In the genomic region with DNA sequence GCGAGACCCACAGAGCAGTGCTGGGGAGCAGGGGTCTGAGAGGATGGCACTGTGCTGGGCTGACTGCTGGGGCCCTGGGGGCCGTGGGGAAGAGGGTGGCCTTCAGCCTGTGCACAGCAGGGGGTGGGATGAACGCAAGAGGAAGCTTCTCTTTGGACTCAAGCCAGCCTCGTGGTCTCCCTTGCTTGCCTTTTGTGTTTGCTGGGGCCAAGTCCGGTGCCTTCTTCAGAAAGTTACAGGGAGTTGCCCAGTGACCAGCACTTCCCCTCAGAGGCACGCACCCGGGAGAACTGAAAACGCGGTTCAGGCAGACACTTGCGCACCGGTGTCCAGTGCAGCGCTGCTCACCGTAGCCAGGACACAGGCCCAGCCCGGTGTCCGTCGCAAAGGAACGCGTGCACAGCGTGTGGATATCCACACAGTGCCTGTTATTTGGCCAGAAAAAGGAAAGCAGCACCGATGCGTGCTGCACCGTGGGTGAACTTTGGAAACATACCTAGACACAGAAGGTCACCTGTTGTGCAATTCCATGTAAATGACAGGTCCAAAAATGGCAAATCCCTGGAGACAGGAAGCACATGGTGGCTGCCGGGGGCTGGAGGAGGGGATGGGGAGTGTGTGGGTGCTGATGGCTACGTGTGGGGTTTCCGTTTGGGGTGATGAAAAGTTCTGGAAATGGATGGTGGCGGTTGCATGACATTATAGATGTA, we compare ENCODE assay signal across 9 cellular contexts. TPM values are rescaled to one million over a fixed set of nuclear protein-coding genes. Genes with fewer than 3 reads are reported as not detected.
A peak's percentile ranks its signal among the peaks of the same experiment; 100 is the strongest.
DNase-seq lines count a peak whose midpoint lies in the region; ATAC-seq and TF ChIP-seq lines count a peak whose summit lies in the region.
"Had no signal": no experiment of that assay in that cellular context is flagged by ENCODE, and none has a peak within 500 bp of the region (broad histone marks: within the 10 kb centered on the region; RNA-seq: fewer than 3 reads in every experiment).

No MANE protein-coding gene starts in this region.

- H3K36me3 ChIP-seq in naive thymus-derived CD4-positive, alpha-beta T cell (ENCODE audit: control insufficient read depth in 2 of 3, insufficient read depth in 3 of 3, low read length in 3 of 3): peaks cover 7 to 25% (median 8%) of the 10 kb centered on the region in 3 experiments
- H3K36me3 ChIP-seq in smooth muscle cell (ENCODE audit: low read depth): peaks cover 5% of the 10 kb centered on the region

- peak overlapping the region; percentile 66 for H3K27ac ChIP-seq in CD4-positive, alpha-beta T cell (ENCODE audit: low read depth, low read length)
- peak overlapping the region; percentile 76 for H3K27ac ChIP-seq in naive thymus-derived CD4-positive, alpha-beta T cell (ENCODE audit: low read depth, low read length)
- H3K27ac ChIP-seq in smooth muscle cell (ENCODE audit: low read depth): no peak overlapping the region

- no peak for TF ChIP-seq CTCF in CD4-positive, alpha-beta T cell (IDR thresholded peaks at IDR 0.05)
- TF ChIP-seq CTCF in smooth muscle cell (IDR thresholded peaks at IDR 0.05; ENCODE audit: borderline replicate concordance, insufficient read depth, poor library complexity, severe bottlenecking): no peak

- ATAC-seq in CD4-positive, alpha-beta T cell (ENCODE audit: poor library complexity): no peak
- peak; percentile 44 for ATAC-seq in naive thymus-derived CD4-positive, alpha-beta T cell
- ATAC-seq in HG03520 (IDR thresholded peaks at IDR 0.05; ENCODE audit: unreplicated experiment) (no peak), GM21529 (IDR thresholded peaks at IDR 0.05; ENCODE audit: unreplicated experiment) (no peak)
- ATAC-seq: HCT116 had no signal

- peaks cover 60% of the 10 kb centered on the region for H3K4me1 Mint-ChIP-seq in CD4-positive, alpha-beta T cell (ENCODE audit: low read depth)
- H3K4me1 Mint-ChIP-seq in naive thymus-derived CD4-positive, alpha-beta T cell: peaks cover 36 to 84% (median 65%) of the 10 kb centered on the region in 7 donors

- H3K4me2 ChIP-seq in smooth muscle cell: no peak overlapping the region

- DNase-seq in CD4-positive, alpha-beta T cell: no peak
- peak; percentile 88 to 90 for DNase-seq in NOMO-1 (lab: John Stamatoyannopoulos, UW; ENCODE audit: unreplicated experiment in 2 of 2)
- DNase-seq in dermis blood vessel endothelial cell: peak; percentile 67
- DNase-seq in naive thymus-derived CD4-positive, alpha-beta T cell: no peak
- no peak for DNase-seq in NCI-H187 (lab: John Stamatoyannopoulos, UW)
- no peak for DNase-seq in smooth muscle cell (lab: John Stamatoyannopoulos, UW; ENCODE audit: unreplicated experiment)

- peaks cover 21% of the 10 kb centered on the region for H3K36me3 Mint-ChIP-seq in CD4-positive, alpha-beta T cell (ENCODE audit: low read depth)
- peaks cover 0 to 11% (median 0%) of the 10 kb centered on the region in 5 donors for H3K36me3 Mint-ChIP-seq in naive thymus-derived CD4-positive, alpha-beta T cell

- no peaks in the 10 kb centered on the region for H3K9me3 ChIP-seq in CD4-positive, alpha-beta T cell (ENCODE audit: control insufficient read depth, low read length)
- H3K9me3 ChIP-seq in naive thymus-derived CD4-positive, alpha-beta T cell (ENCODE audit: control insufficient read depth in 2 of 3, low read length in 3 of 3): no peaks in the 10 kb centered on the region
- H3K9me3 ChIP-seq in smooth muscle cell (replicated peaks; ENCODE audit: low read depth): no peaks in the 10 kb centered on the region

- H3K4me3 Mint-ChIP-seq in CD4-positive, alpha-beta T cell: peak overlapping the region; percentile 69
- peak overlapping the region; percentile 65 to 83 (median 76) for H3K4me3 Mint-ChIP-seq in naive thymus-derived CD4-positive, alpha-beta T cell

- no peaks in the 10 kb centered on the region for H3F3A ChIP-seq in smooth muscle cell (ENCODE audit: low read depth)

- no peaks in the 10 kb centered on the region for H3K27me3 ChIP-seq in CD4-positive, alpha-beta T cell (ENCODE audit: control insufficient read depth, insufficient read depth, low read length)
- no peaks in the 10 kb centered on the region for H3K27me3 ChIP-seq in naive thymus-derived CD4-positive, alpha-beta T cell (ENCODE audit: control insufficient read depth in 2 of 2, insufficient read depth in 2 of 2, low read length in 2 of 2)
- no peaks in the 10 kb centered on the region for H3K27me3 ChIP-seq in smooth muscle cell (ENCODE audit: low read depth)

- H3K79me2 ChIP-seq in smooth muscle cell (ENCODE audit: low read depth): no peaks in the 10 kb centered on the region

- intact Hi-C loops in CD4-positive, alpha-beta T cell (cut with DNase I, micrococcal nuclease): loop anchor here in 1 of 2 experiments (2.0 kb wide), 1 partner anchor 29 kb away; a partner anchor contains a TSS
- intact Hi-C loops in naive thymus-derived CD4-positive, alpha-beta T cell (cut with micrococcal nuclease): loop anchor here (2.0 to 5.0 kb wide), 3 partner anchors 17 to 68 kb away; a partner anchor contains a TSS

- CTCF ChIA-PET in CD4-positive, alpha-beta T cell (lab: Charles Lee): interaction anchor here (0.6 to 1.2 kb wide), 2 partner anchors 14 to 23 kb away, joined by 3 read pairs; no protein-coding TSS in a partner anchor
- CTCF ChIA-PET in naive thymus-derived CD4-positive, alpha-beta T cell (lab: Charles Lee): interaction anchor here (1.2 kb wide), 1 partner anchor 40 kb away, joined by 3 read pairs; a partner anchor contains a TSS

- H3K27ac Mint-ChIP-seq in CD4-positive, alpha-beta T cell: peak overlapping the region; percentile 95
- H3K27ac Mint-ChIP-seq in naive thymus-derived CD4-positive, alpha-beta T cell: peak overlapping the region; percentile 88 to 99 (median 94)

- no peak overlapping the region for H3K4me3 ChIP-seq in naive thymus-derived CD4-positive, alpha-beta T cell (ENCODE audit: low read length)
- H3K4me3 ChIP-seq in smooth muscle cell: no peak overlapping the region

- no peak overlapping the region for H3K9ac ChIP-seq in smooth muscle cell (ENCODE audit: low read depth)

- peaks cover 41 to 77% of the 10 kb centered on the region in 2 donors for H3K4me1 ChIP-seq in naive thymus-derived CD4-positive, alpha-beta T cell (ENCODE audit: control insufficient read depth in 2 of 2, insufficient read depth in 2 of 2, low read length in 2 of 2)
- no peaks in the 10 kb centered on the region for H3K4me1 ChIP-seq in smooth muscle cell (ENCODE audit: low read depth)

- H3K9me3 Mint-ChIP-seq in CD4-positive, alpha-beta T cell: no peaks in the 10 kb centered on the region
- no peaks in the 10 kb centered on the region for H3K9me3 Mint-ChIP-seq in naive thymus-derived CD4-positive, alpha-beta T cell

- H4K20me1 ChIP-seq in smooth muscle cell (ENCODE audit: low read depth): peaks cover 71% of the 10 kb centered on the region

- 97% methylated on average over 26 of the region's 26 CpGs for WGBS in smooth muscle cell (ENCODE audit: low lambda C conversion rate)

- no peak overlapping the region for H2AFZ ChIP-seq in smooth muscle cell (ENCODE audit: low read depth)

- POLR2A ChIA-PET in CD4-positive, alpha-beta T cell (lab: Charles Lee): interaction anchor here (0.6 to 2.3 kb wide), 5 partner anchors 12 to 70 kb away, joined by 3 to 12 read pairs (median 4); a partner anchor contains a TSS
- POLR2A ChIA-PET in naive thymus-derived CD4-positive, alpha-beta T cell (lab: Charles Lee): interaction anchor here (0.7 to 2.0 kb wide), 12 partner anchors 12 to 105 kb away, joined by 3 to 7 read pairs (median 4); a partner anchor contains a TSS

- no peaks in the 10 kb centered on the region for H3K27me3 Mint-ChIP-seq in CD4-positive, alpha-beta T cell
- H3K27me3 Mint-ChIP-seq in naive thymus-derived CD4-positive, alpha-beta T cell: no peaks in the 10 kb centered on the region

RNA-seq across cellular contexts. Expression of a gene that starts 29.5 kb away (rescaled TPM):
- 10 to 100 TPM; 75.2 to 78.9 TPM for total RNA-seq in CD4-positive, alpha-beta T cell
- total RNA-seq in dermis blood vessel endothelial cell (34.4 and 39.0 TPM in 2 replicates), smooth muscle cell (15.4 and 17.6 TPM in 2 replicates)
- 10 to 100 TPM; 42.8 to 65.4 (median 53.3) TPM for total RNA-seq in naive thymus-derived CD4-positive, alpha-beta T cell
- polyA plus RNA-seq in naive thymus-derived CD4-positive, alpha-beta T cell: 100 to 1,000 TPM; 104 to 133 TPM
- 47.6 and 48.3 TPM in 2 replicates for polyA plus RNA-seq in smooth muscle cell

RNA-seq across cellular contexts. Expression of a gene that starts 39.3 kb away (rescaled TPM):
- total RNA-seq in CD4-positive, alpha-beta T cell: 10 to 100 TPM; 45.9 to 48.6 TPM
- 29.3 and 46.0 TPM in 2 replicates for total RNA-seq in dermis blood vessel endothelial cell
- 100 to 1,000 TPM in 1 of 5 experiments, 10 to 100 TPM in 4; 62.6 to 103 (median 81.2) TPM for total RNA-seq in naive thymus-derived CD4-positive, alpha-beta T cell
- polyA plus RNA-seq in naive thymus-derived CD4-positive, alpha-beta T cell: 1 to 10 TPM; 4.9 to 10.0 TPM
- total RNA-seq in smooth muscle cell: 16.4 and 22.0 TPM in 2 replicates
- 23.2 and 25.4 TPM in 2 replicates for polyA plus RNA-seq in smooth muscle cell

RNA-seq across cellular contexts. Expression of a gene that starts 49.2 kb away (rescaled TPM):
- total RNA-seq in CD4-positive, alpha-beta T cell: 10 to 100 TPM; 17.5 to 19.3 TPM
- total RNA-seq in dermis blood vessel endothelial cell: 5.9 and 13.4 TPM in 2 replicates
- total RNA-seq in naive thymus-derived CD4-positive, alpha-beta T cell: 10 to 100 TPM; 21.8 to 36.5 (median 29.7) TPM
- 1 to 10 TPM; 1.6 to 2.5 TPM for polyA plus RNA-seq in naive thymus-derived CD4-positive, alpha-beta T cell
- total RNA-seq in smooth muscle cell: 3.6 and 6.4 TPM in 2 replicates
- 13.6 and 16.2 TPM in 2 replicates for polyA plus RNA-seq in smooth muscle cell

Comparison
In these comparisons a context has a peak if more than half of its experiments do, and no peak if none do; other contexts are left out.
1. DNase-seq: peak in NOMO-1 (2 of 2) and dermis blood vessel endothelial cell (single experiment); none in CD4-positive, alpha-beta T cell (0 of 10), naive thymus-derived CD4-positive, alpha-beta T cell (0 of 9), NCI-H187 (0 of 2) and smooth muscle cell (single experiment).